8 cellular contexts compared by ENCODE assay signal in the genomic region with DNA sequence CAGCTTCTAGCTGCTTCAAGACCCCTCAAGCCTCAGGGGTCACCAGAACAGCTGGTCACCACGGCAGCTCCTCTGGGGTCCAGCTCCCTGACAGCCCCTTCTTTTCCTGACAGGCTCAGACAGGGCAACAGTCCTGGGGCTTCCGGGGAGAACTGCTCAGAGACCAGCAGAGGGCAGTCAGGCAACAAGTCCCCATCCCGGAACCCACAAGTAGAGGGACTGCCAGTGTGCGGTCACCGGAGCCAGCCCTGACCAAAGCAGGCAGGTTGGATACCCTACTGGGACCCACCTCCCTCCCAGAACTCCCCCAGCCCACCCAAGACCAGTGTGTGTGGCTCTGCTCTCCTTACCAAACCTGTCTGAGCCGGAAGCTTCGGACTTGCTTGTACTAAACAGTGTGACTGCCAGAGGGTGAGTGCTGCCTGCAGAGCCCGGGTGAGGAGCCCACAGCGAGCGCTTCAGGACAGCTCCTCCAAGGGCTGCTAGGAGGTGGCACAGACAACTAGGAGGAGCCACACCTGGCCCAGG. TPM values are rescaled to one million over a fixed set of nuclear protein-coding genes. Genes with fewer than 3 reads are reported as not detected.
DNase-seq lines count a peak whose midpoint lies in the region; ATAC-seq and TF ChIP-seq lines count a peak whose summit lies in the region.

No MANE protein-coding gene starts in this region.

- peak overlapping the region; percentile 83 for H3K4me3 ChIP-seq in OCI-LY3 (ENCODE audit: low read length)

- no peaks in the 10 kb centered on the region for H3K9me3 ChIP-seq in OCI-LY3 (ENCODE audit: insufficient read depth, low read length)

- no peak overlapping the region for H3K27ac ChIP-seq in OCI-LY3 (ENCODE audit: low read length)
- no peak overlapping the region for H3K27ac ChIP-seq in epithelial cell of prostate

- H3K4me1 ChIP-seq in OCI-LY3 (ENCODE audit: low read length), result peaks cover 4% of the 10 kb centered on the region

- H3K9ac ChIP-seq in OCI-LY3 (ENCODE audit: low read length), result peak overlapping the region; percentile 69

- H3K79me2 ChIP-seq in OCI-LY3 (ENCODE audit: low read length), result no peaks in the 10 kb centered on the region

- DNase-seq in AML-193 (lab: John Stamatoyannopoulos, UW) (peak; percentile 77 to 79), HuH-7 (ENCODE audit: low spot score) (peak; percentile 98), epithelial cell of prostate (ENCODE audit: low read depth, low spot score) (peak; percentile 29), myocyte (ENCODE audit: low read depth) (peak; percentile 91)
- peak; percentile 76 for DNase-seq in activated CD8-positive, alpha-beta memory T cell treated with anti-CD3 and anti-CD28 coated beads, Interleukin-2, amount 50 U/mL, for 48 hours
- peak; percentile 30 to 39 for DNase-seq in stimulated activated CD8-positive, alpha-beta memory T cell treated with anti-CD3 and anti-CD28 coated beads, Interleukin-7, amount 100 ng/mL, for 48 hours (ENCODE audit: extremely low read depth in 1 of 2, low read depth in 1 of 2)

- H4K20me1 ChIP-seq in OCI-LY3 (ENCODE audit: insufficient read depth, low read length), result no peaks in the 10 kb centered on the region

- no peaks in the 10 kb centered on the region for H3K27me3 ChIP-seq in OCI-LY3 (ENCODE audit: low read depth, low read length)

- peak overlapping the region; percentile 96 for H2AFZ ChIP-seq in OCI-LY3 (ENCODE audit: low read depth, low read length)

- peak overlapping the region; percentile 76 for H3K4me2 ChIP-seq in OCI-LY3 (ENCODE audit: low read length)

- no peaks in the 10 kb centered on the region for H3K36me3 ChIP-seq in OCI-LY3 (replicated peaks; ENCODE audit: low read depth, low read length)

- peak; percentile 79 for ATAC-seq in GM19035 (IDR thresholded peaks at IDR 0.05; ENCODE audit: unreplicated experiment)

- peak; percentile 83 for TF ChIP-seq CTCF in OCI-LY3 (IDR thresholded peaks at IDR 0.05; ENCODE audit: low read depth, low read length)

RNA-seq across cellular contexts. Expression of a gene that starts 40.3 kb away (rescaled TPM):
- 153 and 155 TPM in 2 replicates for total RNA-seq in myocyte
- polyA plus RNA-seq in myocyte (2012), result 268 TPM

RNA-seq across cellular contexts. Expression of a gene that starts 51.8 kb away (rescaled TPM):
- 0.13 TPM in 1 of 2 replicates, not detected in the other for total RNA-seq in myocyte
- polyA plus RNA-seq in myocyte (2012), result 0.04 TPM

Comparison
In these comparisons a context has a peak if more than half of its experiments do, and no peak if none do; other contexts are left out.
1. DNase-seq: peak in every context shown above with its lines; median percentile 98 in HuH-7; 91 in myocyte; 78 in AML-193; 76 in activated CD8-positive, alpha-beta memory T cell treated with anti-CD3 and anti-CD28 coated beads, Interleukin-2, amount 50 U/mL, for 48 hours; 34 in stimulated activated CD8-positive, alpha-beta memory T cell treated with anti-CD3 and anti-CD28 coated beads, Interleukin-7, amount 100 ng/mL, for 48 hours; 29 in epithelial cell of prostate.